ENCODE assay signal across 8 cellular contexts in the genomic region with DNA sequence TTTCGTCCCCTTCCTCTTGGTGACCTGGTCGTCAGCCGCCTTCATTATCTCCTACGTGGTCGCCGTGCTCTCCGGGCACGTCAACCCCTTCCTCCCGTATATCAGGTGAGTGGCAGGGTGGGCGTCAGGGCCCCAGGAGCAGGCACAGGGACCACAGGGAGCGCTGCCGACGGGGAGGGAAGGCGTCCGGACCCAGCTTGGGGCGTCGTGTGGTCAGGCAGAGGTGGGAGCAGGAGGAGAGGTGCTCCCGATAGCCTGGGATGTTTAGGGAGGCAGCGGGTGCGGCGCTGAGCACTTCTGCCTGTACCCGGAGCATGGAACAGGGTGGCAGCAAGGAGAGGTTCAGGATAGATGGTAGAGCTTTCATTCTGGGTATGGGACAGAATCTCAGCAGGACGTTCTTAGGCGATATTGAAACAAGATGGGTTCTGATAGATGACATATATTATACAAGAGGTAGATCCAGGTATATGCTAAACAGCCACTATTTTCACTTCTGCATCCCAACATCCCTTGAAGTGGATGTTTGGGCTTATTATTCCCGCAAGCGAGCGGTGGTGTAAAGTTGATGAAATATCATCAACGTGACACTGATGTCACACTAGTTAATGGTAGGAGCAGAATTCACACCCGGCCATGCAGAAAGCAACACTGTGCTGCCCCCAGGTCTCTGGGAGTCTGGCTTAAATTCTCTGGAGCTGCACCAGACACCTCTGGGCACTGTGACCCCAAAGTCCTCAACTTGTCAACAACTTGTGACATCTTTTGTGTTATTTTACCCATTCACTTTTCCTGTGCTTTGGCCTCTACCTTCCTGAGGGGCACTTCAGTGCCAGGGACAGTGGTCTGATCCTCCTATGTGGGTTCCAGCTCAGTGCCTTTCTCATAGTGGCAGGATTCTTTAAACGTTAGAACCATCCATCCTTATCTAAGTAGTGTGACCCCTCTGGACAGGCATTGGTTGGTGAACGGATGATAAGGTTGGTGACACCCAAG. TPM values are rescaled to one million over a fixed set of nuclear protein-coding genes. Genes with fewer than 3 reads are reported as not detected.
DNase-seq lines count a peak whose midpoint lies in the region; ATAC-seq and TF ChIP-seq lines count a peak whose summit lies in the region.

No MANE protein-coding gene starts in this region.

- peak overlapping the region; percentile 87; the same call in 1 of the 2 replicates for H3K9ac ChIP-seq in HUES48 (ENCODE audit: low read depth, low read length)

- H3K27ac Mint-ChIP-seq in activated CD8-positive, alpha-beta T cell treated with anti-CD3 and anti-CD28 coated beads, Interleukin-2, amount 10 ng/mL, durations not matched to agents 7 days and 5 days = peak overlapping the region; percentile 91
- no peak overlapping the region for H3K27ac Mint-ChIP-seq in glutamatergic neuron (ENCODE audit: unreplicated experiment)

- peak; percentile 16 for ATAC-seq in GM21381 (IDR thresholded peaks at IDR 0.05; ENCODE audit: unreplicated experiment)
- ATAC-seq in activated CD8-positive, alpha-beta T cell treated with anti-CD3 and anti-CD28 coated beads, Interleukin-2, amount 10 ng/mL, durations not matched to agents 7 days and 5 days = peak; percentile 24

- H3K4me1 ChIP-seq in DOHH2 (ENCODE audit: control insufficient read depth, low read length) (peaks cover 8% of the 10 kb centered on the region), HUES48 (ENCODE audit: control insufficient read depth, insufficient read depth, low read length) (peaks cover 3% of the 10 kb centered on the region; the same call in 1 of the 2 replicates)

- H3K9me2 ChIP-seq in DOHH2 (replicated peaks; ENCODE audit: control insufficient read depth, low read length) = no peaks in the 10 kb centered on the region

- H3K9me3 ChIP-seq in DOHH2 (ENCODE audit: control insufficient read depth, insufficient read depth, low read length) (no peaks in the 10 kb centered on the region), HUES48 (ENCODE audit: control insufficient read depth, insufficient read depth, low read length) (no peaks in the 10 kb centered on the region)

- H3K36me3 ChIP-seq in DOHH2 (ENCODE audit: control insufficient read depth, low read length) (no peaks in the 10 kb centered on the region), HUES48 (ENCODE audit: control insufficient read depth, insufficient read depth, low read length) (no peaks in the 10 kb centered on the region)

- H3K4me3 Mint-ChIP-seq in activated CD8-positive, alpha-beta T cell treated with anti-CD3 and anti-CD28 coated beads, Interleukin-2, amount 10 ng/mL, durations not matched to agents 7 days and 5 days = peak overlapping the region; percentile 87
- peak overlapping the region; percentile 62 for H3K4me3 Mint-ChIP-seq in glutamatergic neuron (ENCODE audit: unreplicated experiment)

- H3K27me3 Mint-ChIP-seq in activated CD8-positive, alpha-beta T cell treated with anti-CD3 and anti-CD28 coated beads, Interleukin-2, amount 10 ng/mL, durations not matched to agents 7 days and 5 days (ENCODE audit: low read depth) = no peaks in the 10 kb centered on the region
- H3K27me3 Mint-ChIP-seq in glutamatergic neuron (ENCODE audit: unreplicated experiment) = no peaks in the 10 kb centered on the region

- H3F3A ChIP-seq in DOHH2 (ENCODE audit: control insufficient read depth, insufficient read depth) = no peaks in the 10 kb centered on the region

- H3K27ac ChIP-seq in DOHH2 (ENCODE audit: low read depth, low read length) (no peak overlapping the region), HUES48 (ENCODE audit: low read depth, low read length) (no peak overlapping the region)

- DNase-seq in activated CD8-positive, alpha-beta T cell treated with anti-CD3 and anti-CD28 coated beads, Interleukin-2, amount 10 ng/mL, durations not matched to agents 7 days and 5 days = no peak
- peak; percentile 19 for DNase-seq in glutamatergic neuron
- peak; percentile 81 for DNase-seq in posterior vena cava (ENCODE audit: low spot score)
- DNase-seq in mucosa of gallbladder (ENCODE audit: low spot score) = no peak
- DNase-seq in GM19238 (ENCODE audit: insufficient read length, low spot score) = no peak

- H3K27me3 ChIP-seq in DOHH2 (ENCODE audit: control insufficient read depth, low read length) (peaks cover 26% of the 10 kb centered on the region), HUES48 (ENCODE audit: control insufficient read depth, insufficient read depth, low read length) (peaks cover 18% of the 10 kb centered on the region)

- TF ChIP-seq CTCF in DOHH2 (IDR thresholded peaks at IDR 0.05; ENCODE audit: low read depth, low read length, poor library complexity, severe bottlenecking) (no peak), glutamatergic neuron (IDR thresholded peaks at IDR 0.05; ENCODE audit: partially characterized antibody, unreplicated experiment) (no peak)

- H3K4me3 ChIP-seq in DOHH2 (ENCODE audit: low read length) = peak overlapping the region; percentile 60
- H3K4me3 ChIP-seq in HUES48 (ENCODE audit: low read depth, low read length) = peak overlapping the region; percentile 71

- no peaks in the 10 kb centered on the region for H3K79me2 ChIP-seq in DOHH2 (ENCODE audit: control insufficient read depth, low read length)

- peaks cover 16% of the 10 kb centered on the region for H3K4me1 Mint-ChIP-seq in activated CD8-positive, alpha-beta T cell treated with anti-CD3 and anti-CD28 coated beads, Interleukin-2, amount 10 ng/mL, durations not matched to agents 7 days and 5 days (ENCODE audit: low read depth)
- H3K4me1 Mint-ChIP-seq in glutamatergic neuron (ENCODE audit: low read depth, unreplicated experiment) = no peaks in the 10 kb centered on the region

- CTCF ChIA-PET in activated CD8-positive, alpha-beta T cell treated with anti-CD3 and anti-CD28 coated beads, Interleukin-2, amount 10 ng/mL, durations not matched to agents 7 days and 5 days (lab: Charles Lee) = interaction anchor here (1.0 to 1.5 kb wide), 3 partner anchors 38 to 217 kb away, joined by 3 to 5 read pairs (median 3); no protein-coding TSS in a partner anchor

- H4K20me1 ChIP-seq in DOHH2 (ENCODE audit: control insufficient read depth, insufficient read depth, low read depth, low read length) = no peaks in the 10 kb centered on the region

- no peaks in the 10 kb centered on the region for H3K9me3 Mint-ChIP-seq in activated CD8-positive, alpha-beta T cell treated with anti-CD3 and anti-CD28 coated beads, Interleukin-2, amount 10 ng/mL, durations not matched to agents 7 days and 5 days (ENCODE audit: insufficient read depth)
- no peaks in the 10 kb centered on the region for H3K9me3 Mint-ChIP-seq in glutamatergic neuron (ENCODE audit: unreplicated experiment)

- H3K36me3 Mint-ChIP-seq in activated CD8-positive, alpha-beta T cell treated with anti-CD3 and anti-CD28 coated beads, Interleukin-2, amount 10 ng/mL, durations not matched to agents 7 days and 5 days (ENCODE audit: low read depth) = peaks cover 2% of the 10 kb centered on the region
- no peaks in the 10 kb centered on the region for H3K36me3 Mint-ChIP-seq in glutamatergic neuron (ENCODE audit: unreplicated experiment)

- POLR2A ChIA-PET in activated CD8-positive, alpha-beta T cell treated with anti-CD3 and anti-CD28 coated beads, Interleukin-2, amount 10 ng/mL, durations not matched to agents 7 days and 5 days (lab: Charles Lee) = interaction anchor here (0.8 to 0.9 kb wide), 2 partner anchors 23 to 48 kb away, joined by 3 read pairs; no protein-coding TSS in a partner anchor

- H3K4me2 ChIP-seq in DOHH2 (ENCODE audit: low read length) = peak overlapping the region; percentile 58

- intact Hi-C loops in posterior vena cava (cut with DNase I) = no loop called here

RNA-seq across cellular contexts. Expression of gene DRAM1, which starts 0.7 kb away (rescaled TPM):
- 1 to 10 TPM; 2.6 to 2.7 TPM for total RNA-seq in activated CD8-positive, alpha-beta T cell treated with anti-CD3 and anti-CD28 coated beads, Interleukin-2, amount 10 ng/mL, durations not matched to agents 7 days and 5 days
- 0.83 TPM for total RNA-seq in glutamatergic neuron (ENCODE audit: unreplicated experiment)
- total RNA-seq in posterior vena cava = 10 to 100 TPM; 29.0 to 31.3 TPM
- total RNA-seq in mucosa of gallbladder = 19.2 TPM

RNA-seq across cellular contexts. Expression of gene GNPTAB, which starts 47.4 kb away (rescaled TPM):
- 100 to 1,000 TPM; 104 to 109 TPM for total RNA-seq in activated CD8-positive, alpha-beta T cell treated with anti-CD3 and anti-CD28 coated beads, Interleukin-2, amount 10 ng/mL, durations not matched to agents 7 days and 5 days
- 20.6 TPM for total RNA-seq in glutamatergic neuron (ENCODE audit: unreplicated experiment)
- total RNA-seq in posterior vena cava = 10 to 100 TPM; 37.0 to 42.8 TPM
- total RNA-seq in mucosa of gallbladder = 42.0 TPM

Comparison
In these comparisons a context has a peak if more than half of its experiments do, and no peak if none do; other contexts are left out.
1. DNase-seq: peak in glutamatergic neuron (single experiment) and posterior vena cava (single experiment); none in activated CD8-positive, alpha-beta T cell treated with anti-CD3 and anti-CD28 coated beads, Interleukin-2, amount 10 ng/mL, durations not matched to agents 7 days and 5 days (single experiment), mucosa of gallbladder (single experiment) and GM19238 (single experiment).